In genomic region chr7:34277016-34277800, GRCh38 we compare ENCODE assay signal across 14 cellular contexts.
A peak's percentile ranks its signal among the peaks of the same experiment; 100 is the strongest.
DNase-seq lines count a peak whose midpoint lies in the region; ATAC-seq, FAIRE-seq and TF ChIP-seq lines count a peak whose summit lies in the region.
"Had no signal": no experiment of that assay in that cellular context is flagged by ENCODE, and none has a peak within 500 bp of the region (broad histone marks: within the 10 kb centered on the region; RNA-seq: fewer than 3 reads in every experiment).

No MANE protein-coding gene starts in this region.

- peaks cover 2% of the 10 kb centered on the region for H3K27me3 Mint-ChIP-seq in astrocyte (ENCODE audit: low read depth, unreplicated experiment)

- peak overlapping the region; percentile 23 for H3K27ac Mint-ChIP-seq in astrocyte (ENCODE audit: unreplicated experiment)
- H3K27ac Mint-ChIP-seq in activated naive CD4-positive, alpha-beta T cell treated with anti-CD3 and anti-CD28 coated beads, Interleukin-2, amount 50 U/mL, for 72 hours = no peak overlapping the region

- no peaks in the 10 kb centered on the region for H4K20me1 ChIP-seq in astrocyte (ENCODE audit: insufficient read depth, low read length)

- intact Hi-C loops in esophagus muscularis mucosa (cut with DNase I) (no loop called here), heart left ventricle (cut with DNase I) (no loop called here)

- TF ChIP-seq EP300 in esophagus muscularis mucosa (IDR thresholded peaks at IDR 0.05) = no peak

- no peak for TF ChIP-seq CTCF in astrocyte (IDR thresholded peaks at IDR 0.05; ENCODE audit: insufficient read depth, low read depth, low read length)
- no peak for TF ChIP-seq CTCF in BE2C (IDR thresholded peaks at IDR 0.05; ENCODE audit: low read depth, low read length)
- no peak for TF ChIP-seq CTCF in esophagus muscularis mucosa (IDR thresholded peaks at IDR 0.05)
- TF ChIP-seq CTCF in heart left ventricle (IDR thresholded peaks at IDR 0.05) = no peak

- peak; percentile 80 for ATAC-seq in GM19467 (IDR thresholded peaks at IDR 0.05; ENCODE audit: unreplicated experiment)
- ATAC-seq in heart left ventricle = no peak
- ATAC-seq in activated naive CD4-positive, alpha-beta T cell treated with anti-CD3 and anti-CD28 coated beads, Interleukin-2, amount 50 U/mL, for 72 hours = no peak
- ATAC-seq: mucosa of descending colon had no signal

- no peak overlapping the region for H2AFZ ChIP-seq in astrocyte (ENCODE audit: low read depth, low read length)

- H3K27me3 ChIP-seq in astrocyte (ENCODE audit: insufficient read depth, low read length) (no peaks in the 10 kb centered on the region), BE2C (no peaks in the 10 kb centered on the region), esophagus muscularis mucosa (no peaks in the 10 kb centered on the region), heart left ventricle (no peaks in the 10 kb centered on the region)

- H3K27ac ChIP-seq in astrocyte (ENCODE audit: low read depth, low read length) = no peak overlapping the region
- no peak overlapping the region for H3K27ac ChIP-seq in esophagus muscularis mucosa (replicated peaks in 1 of 4)
- H3K27ac ChIP-seq in heart left ventricle = no peak overlapping the region

- FAIRE-seq in astrocyte (lab: Jason Lieb, UNC) = peak; percentile 82

- no peaks in the 10 kb centered on the region for H3K79me2 ChIP-seq in astrocyte (ENCODE audit: insufficient read depth, low read length)

- H3K9ac ChIP-seq in astrocyte (ENCODE audit: low read length) = no peak overlapping the region

- 68% methylated on average over 7 of the region's 7 CpGs for WGBS in esophagus muscularis mucosa
- 63 to 70% (median 65%) methylated on average over 7 of the region's 7 CpGs for WGBS in heart left ventricle, 4 donors

- H3K4me1 Mint-ChIP-seq in astrocyte (ENCODE audit: low read depth, unreplicated experiment) = peaks cover 11% of the 10 kb centered on the region

- DNase-seq in CMK (ENCODE audit: low read depth) (peak; percentile 1), astrocyte (ENCODE audit: low read depth) (peak; percentile 74), BE2C (no peak), esophagus muscularis mucosa (ENCODE audit: extremely low spot score) (no peak), heart left ventricle (no peak)
- DNase-seq in Jurkat, Clone E6-1 (ENCODE audit: low read depth, low spot score) = peak; percentile 29
- no peak for DNase-seq in activated naive CD4-positive, alpha-beta T cell treated with anti-CD3 and anti-CD28 coated beads, Interleukin-2, amount 50 U/mL, for 72 hours (ENCODE audit: low spot score in 2 of 2)
- DNase-seq: activated CD4-positive, CD25-positive, alpha-beta regulatory T cell; amniotic stem cell; Caco-2; mucosa of descending colon; NCI-H774; stimulated activated CD4-positive, alpha-beta T cell treated with anti-CD3 and anti-CD28 coated beads, Interleukin-12 subunit alpha, Interleukin-12 subunit beta, amount 100 ng/mL, for 4 hours had no signal

- H3K36me3 ChIP-seq in astrocyte (ENCODE audit: insufficient read depth, low read length) = no peaks in the 10 kb centered on the region
- H3K36me3 ChIP-seq in BE2C = no peaks in the 10 kb centered on the region
- no peaks in the 10 kb centered on the region for H3K36me3 ChIP-seq in esophagus muscularis mucosa
- H3K36me3 ChIP-seq in heart left ventricle = no peaks in the 10 kb centered on the region

- H3K4me1 ChIP-seq in astrocyte (ENCODE audit: insufficient read depth, low read length) = peaks cover 10% of the 10 kb centered on the region
- H3K4me1 ChIP-seq in BE2C = no peaks in the 10 kb centered on the region
- no peaks in the 10 kb centered on the region for H3K4me1 ChIP-seq in esophagus muscularis mucosa
- no peaks in the 10 kb centered on the region for H3K4me1 ChIP-seq in heart left ventricle
- H3K4me1 ChIP-seq: Caco-2 had no signal

- no peak overlapping the region for H3K4me3 Mint-ChIP-seq in astrocyte (ENCODE audit: unreplicated experiment)

- TF ChIP-seq POLR2A in esophagus muscularis mucosa (IDR thresholded peaks at IDR 0.05; ENCODE audit: low read depth) = no peak
- no peak for TF ChIP-seq POLR2A in heart left ventricle (IDR thresholded peaks at IDR 0.05)

- no peak overlapping the region for H3K4me3 ChIP-seq in Jurkat, Clone E6-1 (ENCODE audit: low read length)
- H3K4me3 ChIP-seq in astrocyte (ENCODE audit: insufficient read depth, low read depth, low read length) = no peak overlapping the region
- no peak overlapping the region for H3K4me3 ChIP-seq in BE2C (ENCODE audit: low read depth, low read length)
- no peak overlapping the region for H3K4me3 ChIP-seq in esophagus muscularis mucosa
- H3K4me3 ChIP-seq in heart left ventricle = no peak overlapping the region
- H3K4me3 ChIP-seq: mucosa of descending colon had no signal

- peak overlapping the region; percentile 18 for H3K4me2 ChIP-seq in astrocyte (ENCODE audit: low read length)

- no peaks in the 10 kb centered on the region for H3K9me3 ChIP-seq in astrocyte (ENCODE audit: insufficient read depth, low read depth, low read length)
- no peaks in the 10 kb centered on the region; the same call in 1 of the 2 replicates for H3K9me3 ChIP-seq in BE2C
- H3K9me3 ChIP-seq in esophagus muscularis mucosa = no peaks in the 10 kb centered on the region
- no peaks in the 10 kb centered on the region for H3K9me3 ChIP-seq in heart left ventricle

- no peaks in the 10 kb centered on the region for H3K36me3 Mint-ChIP-seq in astrocyte (ENCODE audit: low read depth, unreplicated experiment)
- H3K36me3 Mint-ChIP-seq in activated naive CD4-positive, alpha-beta T cell treated with anti-CD3 and anti-CD28 coated beads, Interleukin-2, amount 50 U/mL, for 72 hours = no peaks in the 10 kb centered on the region

- peaks cover 5% of the 10 kb centered on the region for H3K9me3 Mint-ChIP-seq in astrocyte (ENCODE audit: unreplicated experiment)
- no peaks in the 10 kb centered on the region for H3K9me3 Mint-ChIP-seq in activated naive CD4-positive, alpha-beta T cell treated with anti-CD3 and anti-CD28 coated beads, Interleukin-2, amount 50 U/mL, for 72 hours

Comparison
In these comparisons a context has a peak if more than half of its experiments do, and no peak if none do; other contexts are left out.
1. DNase-seq: peak in CMK (single experiment), Jurkat, Clone E6-1 (single experiment) and astrocyte (single experiment); none in BE2C (single experiment), esophagus muscularis mucosa (single experiment), heart left ventricle (0 of 5) and activated naive CD4-positive, alpha-beta T cell treated with anti-CD3 and anti-CD28 coated beads, Interleukin-2, amount 50 U/mL, for 72 hours (0 of 2).